Comparison of ENCODE assay signal across 8 cellular contexts in genomic region chr15:22665059-22665702, GRCh38.
DNase-seq lines count a peak whose midpoint lies in the region; ATAC-seq and TF ChIP-seq lines count a peak whose summit lies in the region.
"Not testable (repeated sequence)": the region's sequence is repeated elsewhere in the genome, so short reads cannot be mapped to it uniquely, and the experiment has no call there.

No MANE protein-coding gene starts in this region.

- not testable (repeated sequence) for H2AFZ ChIP-seq in neural cell (ENCODE audit: low read depth, low read length)

- not testable (repeated sequence) for TF ChIP-seq RAD21 in neural cell (conservative IDR thresholded peaks at IDR 0.05)

- H3K4me3 Mint-ChIP-seq in dendritic cell treated with granulocyte-macrophage colony-stimulating factor and Interleukin-4, amounts not matched to agents 40 ng/mL and 50 ng/mL, for 4 days = peak overlapping the region; percentile 59

- peaks cover 16% of the 10 kb centered on the region for H3K27me3 Mint-ChIP-seq in dendritic cell treated with granulocyte-macrophage colony-stimulating factor and Interleukin-4, amounts not matched to agents 40 ng/mL and 50 ng/mL, for 4 days

- H3K27ac Mint-ChIP-seq in dendritic cell treated with granulocyte-macrophage colony-stimulating factor and Interleukin-4, amounts not matched to agents 40 ng/mL and 50 ng/mL, for 4 days = not testable (repeated sequence)

- not testable (repeated sequence) for TF ChIP-seq CTCF in neural cell (IDR thresholded peaks at IDR 0.05; ENCODE audit: poor library complexity, severe bottlenecking)

- not testable (repeated sequence) for H3K9me3 ChIP-seq in iPS-18a (ENCODE audit: control insufficient read depth, low read depth, low read length); neural cell (ENCODE audit: low read length)

- H3K4me1 Mint-ChIP-seq in dendritic cell treated with granulocyte-macrophage colony-stimulating factor and Interleukin-4, amounts not matched to agents 40 ng/mL and 50 ng/mL, for 4 days (ENCODE audit: low read depth) = not testable (repeated sequence)

- intact Hi-C loops in dendritic cell treated with granulocyte-macrophage colony-stimulating factor and Interleukin-4, amounts not matched to agents 40 ng/mL and 50 ng/mL, for 4 days (cut with micrococcal nuclease) = not testable (repeated sequence)

- H3K27me3 ChIP-seq in iPS-18a (ENCODE audit: control insufficient read depth, insufficient read depth, low read length) = peaks cover 24% of the 10 kb centered on the region
- not testable (repeated sequence) for H3K27me3 ChIP-seq in neural cell (ENCODE audit: insufficient read depth, low read depth, low read length)

- H3K4me3 ChIP-seq in iPS-18a (ENCODE audit: low read length) (peak overlapping the region; percentile 37), neural cell (ENCODE audit: low read length) (peak overlapping the region; percentile 57)

- H3K4me1 ChIP-seq in iPS-18a (ENCODE audit: control insufficient read depth, low read depth, low read length) = not testable (repeated sequence)

- DNase-seq in Caki2 (ENCODE audit: low read depth) (peak; percentile 69), OCI-M1 (lab: John Stamatoyannopoulos, UW) (peak; percentile 39), substantia nigra (lab: John Stamatoyannopoulos, UW) (peak in 8 of 49 donors; percentile 3 to 60 (median 11))
- DNase-seq in activated T-cell treated with anti-CD3 and anti-CD28 coated beads, Interleukin-2, amount 50 U/mL, for 48 hours = peak; percentile 43 to 55

- H3K4me2 ChIP-seq in neural cell (ENCODE audit: low read length) = not testable (repeated sequence)

- not testable (repeated sequence) for H3F3A ChIP-seq in neural cell (ENCODE audit: insufficient read depth, low read length, poor library complexity, severe bottlenecking)

- H3K9me3 Mint-ChIP-seq in dendritic cell treated with granulocyte-macrophage colony-stimulating factor and Interleukin-4, amounts not matched to agents 40 ng/mL and 50 ng/mL, for 4 days = not testable (repeated sequence)

- TF ChIP-seq EP300 in neural cell (conservative IDR thresholded peaks at IDR 0.05; ENCODE audit: poor library complexity, severe bottlenecking) = not testable (repeated sequence)

- H3K79me2 ChIP-seq in neural cell (replicated peaks; ENCODE audit: insufficient read depth, low read length) = not testable (repeated sequence)

- not testable (repeated sequence) for H3K9me2 ChIP-seq in neural cell (ENCODE audit: insufficient read depth, low read length)

- H3K36me3 ChIP-seq in iPS-18a (ENCODE audit: control insufficient read depth, low read depth, low read length); neural cell (ENCODE audit: insufficient read depth, low read length): not testable (repeated sequence)

- not testable (repeated sequence) for H3K36me3 Mint-ChIP-seq in dendritic cell treated with granulocyte-macrophage colony-stimulating factor and Interleukin-4, amounts not matched to agents 40 ng/mL and 50 ng/mL, for 4 days (ENCODE audit: low read depth)

- H4K20me1 ChIP-seq in neural cell (ENCODE audit: insufficient read depth) = not testable (repeated sequence)

- not testable (repeated sequence) for H3K27ac ChIP-seq in iPS-18a (ENCODE audit: low read length); neural cell (ENCODE audit: low read length)
- peak overlapping the region; percentile 38 for H3K27ac ChIP-seq in substantia nigra (ENCODE audit: low read depth, low read length, poor library complexity, severe bottlenecking)

- H3K9ac ChIP-seq in iPS-18a (ENCODE audit: low read length) = not testable (repeated sequence)
- peak overlapping the region; percentile 20 for H3K9ac ChIP-seq in neural cell (ENCODE audit: low read length)

- ATAC-seq in HG02642 (IDR thresholded peaks at IDR 0.05; ENCODE audit: poor library complexity, unreplicated experiment) = peak; percentile 25

- in situ Hi-C loops in Caki2 (cut with HindIII; ENCODE audit: low pct_unique_long_range_greater_than_20kb, low sequenced_read_pairs) = not testable (repeated sequence)
